ENCODE assay signal across 23 cellular contexts in genomic region chr16:50422926-50423325, GRCh38.
"Had no signal": no experiment of that assay in that cellular context is flagged by ENCODE, and none has a peak within 500 bp of the region (broad histone marks: within the 10 kb centered on the region; RNA-seq: fewer than 3 reads in every experiment).

No MANE protein-coding gene starts in this region.

- H2AFZ ChIP-seq: hepatocyte had no signal

- ATAC-seq: esophagus mucosa; foreskin keratinocyte; gastroesophageal sphincter; heart left ventricle; left lung; lower lobe of right lung; natural killer cell; right cardiac atrium; stimulated activated memory B cell treated with anti-CD40 and anti-IgM and Interleukin-4, amounts not matched to agents 10 μg/mL and 1 μg/mL and 100 μg/mL, for 72 hours; stimulated activated naive CD8-positive, alpha-beta T cell treated with anti-CD3 and anti-CD28 coated beads, Interleukin-15, Interleukin-2, amounts not matched to agents 100 U/mL and 50 U/mL, for 24 hours had no signal

- H3K4me3 ChIP-seq: colonic mucosa, gastroesophageal sphincter, heart left ventricle, hepatocyte, left lung, lower lobe of right lung, prostate gland, skin epidermis, spleen, testis, tibial artery had no signal

- H3K4me1 ChIP-seq: colonic mucosa, gastroesophageal sphincter, heart left ventricle, left lung, lower lobe of right lung, prostate gland, spleen, testis, tibial artery had no signal

- H3K9me3 ChIP-seq: colonic mucosa, prostate gland, testis had no signal

- H3K27me3 ChIP-seq: colonic mucosa, foreskin keratinocyte, gastroesophageal sphincter, hepatocyte, testis, tibial artery had no signal

- H3K4me2 ChIP-seq: hepatocyte had no signal

- H3K27ac ChIP-seq: colonic mucosa, epithelial cell of prostate, foreskin keratinocyte, gastroesophageal sphincter, heart left ventricle, hepatocyte, left lung, lower lobe of right lung, prostate gland, skin epidermis, spleen, testis, tibial artery had no signal

- DNase-seq: colonic mucosa; effector CD8-positive, alpha-beta T cell; endodermal cell; foreskin keratinocyte; heart left ventricle; kidney; left lung; lower lobe of right lung; natural killer cell; right cardiac atrium; spleen; stimulated activated CD4-positive, alpha-beta T cell treated with anti-CD3 and anti-CD28 coated beads, Interleukin-4, amount 100 ng/mL, for 4 hours; stimulated activated naive CD8-positive, alpha-beta T cell treated with anti-CD3 and anti-CD28 coated beads, Interleukin-15, Interleukin-2, amounts not matched to agents 100 U/mL and 50 U/mL, for 24 hours; substantia nigra; testis; tibial artery had no signal

- H3K36me3 ChIP-seq: colonic mucosa, gastroesophageal sphincter, heart left ventricle, left lung, lower lobe of right lung, prostate gland, spleen, tibial artery had no signal
